Comparison of ENCODE assay signal across 2 cellular contexts in genomic region chr2:81624825-81625224, GRCh38.
TF ChIP-seq lines count a peak whose summit lies in the region.

No MANE protein-coding gene starts in this region.

TF ChIP-seq in HepG2, 621 proteins besides CTCF, POLR2A, EP300 and RAD21 (continued from another document):
- TF ChIP-seq ATF7 (IDR thresholded peaks at IDR 0.05) (peak; percentile 79), ATF7 (CRISPR knock-in tag; IDR thresholded peaks at IDR 0.05) (no peak)

TF ChIP-seq in H1, 55 proteins besides CTCF, POLR2A, EP300 and RAD21 (continued from another document):
- TF ChIP-seq RBBP5 (IDR thresholded peaks at IDR 0.05; ENCODE audit: borderline replicate concordance, low read depth, low read length) (no peak), SP1 (IDR thresholded peaks at IDR 0.05; ENCODE audit: low read depth, low read length) (no peak), GTF2F1 (IDR thresholded peaks at IDR 0.05; ENCODE audit: borderline replicate concordance, low read depth, low read length) (no peak), MAFK (IDR thresholded peaks at IDR 0.05; ENCODE audit: low read depth, low read length) (no peak), CHD7 (IDR thresholded peaks at IDR 0.05; ENCODE audit: insufficient replicate concordance, low read length) (no peak), SRF (IDR thresholded peaks at IDR 0.05; ENCODE audit: low read depth, low read length) (no peak), SP4 (IDR thresholded peaks at IDR 0.05; ENCODE audit: low read length) (no peak), JUN (IDR thresholded peaks at IDR 0.05; ENCODE audit: low read depth, low read length) (no peak), NANOG (IDR thresholded peaks at IDR 0.05; ENCODE audit: insufficient read depth, low read depth, low read length, poor library complexity, severe bottlenecking) (no peak), TAF7 (optimal IDR thresholded peaks at IDR 0.05; ENCODE audit: borderline replicate concordance, low read depth, low read length) (no peak), SUZ12 (IDR thresholded peaks at IDR 0.05; ENCODE audit: low read length) (no peak), TEAD4 (IDR thresholded peaks at IDR 0.05; ENCODE audit: low read depth, low read length) (no peak), RNF2 (IDR thresholded peaks at IDR 0.05; ENCODE audit: borderline replicate concordance, low read depth, low read length, missing control alignments, poor library complexity, severe bottlenecking) (no peak), TAF1 (IDR thresholded peaks at IDR 0.05; ENCODE audit: low read depth, low read length) (no peak), KDM5A (IDR thresholded peaks at IDR 0.05; ENCODE audit: low read length) (no peak), CBX8 (IDR thresholded peaks at IDR 0.05; ENCODE audit: borderline replicate concordance, low read depth, low read length) (no peak), BCL11A (IDR thresholded peaks at IDR 0.05; ENCODE audit: low read depth in 2 of 2, low read length in 2 of 2) (no peak)
